ENCODE assay signal across 12 cellular contexts in genomic region chr9:92600742-92601261, GRCh38.
A peak's percentile ranks its signal among the peaks of the same experiment; 100 is the strongest.
DNase-seq lines count a peak whose midpoint lies in the region; TF ChIP-seq lines count a peak whose summit lies in the region.
"Had no signal": no experiment of that assay in that cellular context is flagged by ENCODE, and none has a peak within 500 bp of the region (broad histone marks: within the 10 kb centered on the region; RNA-seq: fewer than 3 reads in every experiment).

No MANE protein-coding gene starts in this region.

- no peak overlapping the region for H3K4me3 ChIP-seq in brain microvascular endothelial cell (ENCODE audit: low read depth, low read length)
- no peak overlapping the region for H3K4me3 ChIP-seq in hepatocyte

- H3K4me1 ChIP-seq in hepatocyte (ENCODE audit: insufficient read depth), result peaks cover 13% of the 10 kb centered on the region

- H3K9me2 ChIP-seq in hepatocyte (replicated peaks; ENCODE audit: insufficient read depth), result no peaks in the 10 kb centered on the region

- DNase-seq in AG20443 (ENCODE audit: low spot score) (peak; percentile 84), brain microvascular endothelial cell (peak; percentile 43), hepatocyte (ENCODE audit: low spot score) (no peak), renal cortical epithelial cell (ENCODE audit: low read depth) (peak; percentile 55), ACHN (no peak), SKM-1 (lab: John Stamatoyannopoulos, UW; ENCODE audit: unreplicated experiment) (no peak), MV-4-11 (lab: John Stamatoyannopoulos, UW) (no peak)
- no peak for DNase-seq in activated CD8-positive, alpha-beta memory T cell treated with anti-CD3 and anti-CD28 coated beads, Interleukin-2, amount 50 U/mL, for 4 hours
- DNase-seq: activated naive CD4-positive, alpha-beta T cell treated with anti-CD3 and anti-CD28 coated beads for 36 hours; AML-193; NCI-H1930; WERI-Rb-1 had no signal

- H3K36me3 ChIP-seq in brain microvascular endothelial cell (replicated peaks) (no peaks in the 10 kb centered on the region), hepatocyte (replicated peaks; ENCODE audit: insufficient read depth, low read depth) (peaks cover 3% of the 10 kb centered on the region)
- H3K36me3 ChIP-seq: WERI-Rb-1 had no signal

- in situ Hi-C loops in brain microvascular endothelial cell (cut with HindIII; ENCODE audit: low pct_ligation_motif_present, low sequenced_read_pairs) (no loop called here), ACHN (cut with HindIII; ENCODE audit: low pct_ligation_motif_present, low pct_unique_long_range_greater_than_20kb, low sequenced_read_pairs) (no loop called here)

- H3K27me3 ChIP-seq in brain microvascular endothelial cell (replicated peaks) (no peaks in the 10 kb centered on the region), hepatocyte (no peaks in the 10 kb centered on the region)

- no peaks in the 10 kb centered on the region for H3K9me3 ChIP-seq in hepatocyte (ENCODE audit: low read depth)

- 50% methylated on average over 9 of the region's 9 CpGs for WGBS in hepatocyte (ENCODE audit: low lambda C conversion rate, missing lambda C conversion rate)

- H4K20me1 ChIP-seq in hepatocyte (ENCODE audit: insufficient read depth, poor library complexity, severe bottlenecking), result no peaks in the 10 kb centered on the region

- peak overlapping the region; percentile 43 for H3K4me2 ChIP-seq in hepatocyte

- H3K79me2 ChIP-seq in hepatocyte, result no peaks in the 10 kb centered on the region

- H2AFZ ChIP-seq in hepatocyte, result peak overlapping the region; percentile 1

- TF ChIP-seq CTCF in brain microvascular endothelial cell (IDR thresholded peaks at IDR 0.05; ENCODE audit: low read depth, low read length, missing control alignments), result no peak
- TF ChIP-seq CTCF in hepatocyte (IDR thresholded peaks at IDR 0.05; ENCODE audit: poor library complexity), result no peak

- H3K27ac ChIP-seq in brain microvascular endothelial cell, result no peak overlapping the region
- peak overlapping the region; percentile 80 for H3K27ac ChIP-seq in hepatocyte
- H3K27ac ChIP-seq: WERI-Rb-1 had no signal

Comparison
In these comparisons a context has a peak if more than half of its experiments do, and no peak if none do; other contexts are left out.
1. DNase-seq: peak in AG20443 (single experiment), brain microvascular endothelial cell (single experiment) and renal cortical epithelial cell (single experiment); none in hepatocyte (single experiment), activated CD8-positive, alpha-beta memory T cell treated with anti-CD3 and anti-CD28 coated beads, Interleukin-2, amount 50 U/mL, for 4 hours (single experiment), ACHN (single experiment), SKM-1 (single experiment) and MV-4-11 (single experiment).